22 cellular contexts compared by ENCODE assay signal in the genomic region with DNA sequence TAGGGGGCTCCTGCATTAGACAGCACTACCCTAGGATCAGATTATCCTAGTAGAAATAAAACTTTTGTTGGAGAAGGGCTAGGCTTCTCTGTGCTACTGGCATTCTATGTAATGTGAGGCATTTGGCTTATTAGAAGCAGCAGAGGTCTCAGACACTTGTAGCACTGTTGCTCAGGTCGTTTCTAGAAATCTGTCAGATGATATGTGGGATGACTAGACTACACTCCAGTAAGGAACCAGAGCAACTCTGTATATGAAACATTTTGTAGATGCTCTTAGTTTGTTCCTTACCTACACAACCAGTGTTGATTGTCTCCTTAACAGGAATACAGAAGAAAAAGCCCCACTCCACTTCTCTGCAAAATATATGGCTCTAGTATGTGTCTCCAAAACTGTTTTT. TPM values are rescaled to one million over a fixed set of nuclear protein-coding genes. Genes with fewer than 3 reads are reported as not detected.
"Had no signal": no experiment of that assay in that cellular context is flagged by ENCODE, and none has a peak within 500 bp of the region (broad histone marks: within the 10 kb centered on the region; RNA-seq: fewer than 3 reads in every experiment).

No MANE protein-coding gene starts in this region.

- FAIRE-seq: endothelial cell of umbilical vein had no signal

- H3K4me1 Mint-ChIP-seq: endodermal cell, immature natural killer cell, naive B cell had no signal

- H3K9me3 ChIP-seq: prostate gland, right lobe of liver, spleen, tibial artery, upper lobe of left lung, uterus had no signal

- DNase-seq: effector CD4-positive, alpha-beta T cell; endodermal cell; erythroblast; foreskin keratinocyte; immature natural killer cell; left colon; left ventricle myocardium superior; mesendoderm; naive B cell; occipital lobe; right lobe of liver; spleen; stimulated activated CD4-positive, alpha-beta T cell treated with anti-CD3 and anti-CD28 coated beads, Interleukin-15, amount 100 ng/mL, for 24 hours; stimulated activated CD4-positive, alpha-beta T cell treated with anti-CD3 and anti-CD28 coated beads, Interleukin-1b, Interleukin-23, amount 100 ng/mL, for 48 hours; stimulated activated CD4-positive, alpha-beta T cell treated with anti-CD3 and anti-CD28 coated beads, Interleukin-4, amount 100 ng/mL, for 24 hours; stimulated activated naive CD4-positive, alpha-beta T cell; tibial artery; upper lobe of left lung; uterus had no signal

- H3K27ac Mint-ChIP-seq: endodermal cell, nephron had no signal

- ATAC-seq: foreskin keratinocyte, left colon, left ventricle myocardium superior, right lobe of liver had no signal

- H3K4me3 Mint-ChIP-seq: endodermal cell, immature natural killer cell, naive B cell, nephron had no signal

- H3K9me3 Mint-ChIP-seq: endodermal cell, immature natural killer cell, naive B cell, nephron had no signal

- H3K27me3 Mint-ChIP-seq: naive B cell had no signal

RNA-seq across cellular contexts. Expression of a gene that starts 21.9 kb away (rescaled TPM):
- total RNA-seq: endothelial cell of umbilical vein had no signal
